1 cellular context compared by ENCODE assay signal in genomic region chr21:25735895-25736597, GRCh38.
TF ChIP-seq lines count a peak whose summit lies in the region.

No MANE protein-coding gene starts in this region.

TF ChIP-seq in K562, 482 proteins besides CTCF, POLR2A, EP300 and RAD21 (continued from another document and continues in another):
- TF ChIP-seq ZNF395 (CRISPR knock-in tag; IDR thresholded peaks at IDR 0.05) (no peak), BACH1 (tag; IDR thresholded peaks at IDR 0.05) (no peak), GABPB2 (CRISPR knock-in tag; conservative IDR thresholded peaks at IDR 0.05) (no peak), SIN3A (IDR thresholded peaks at IDR 0.05; ENCODE audit: borderline replicate concordance in 2 of 2, control insufficient read depth in 1 of 2, low read depth in 2 of 2, low read length in 2 of 2) (0 out of 4 replicates have a peak, but pooled peaks of 1 of the 2 experiments have one; percentile 4), ARID3A (IDR thresholded peaks at IDR 0.05; ENCODE audit: borderline replicate concordance, low read depth, low read length) (no peak), ZNF354B (CRISPR knock-in tag; IDR thresholded peaks at IDR 0.05) (no peak), RBM15 (IDR thresholded peaks at IDR 0.05; ENCODE audit: insufficient read depth, low read length) (no peak), DEAF1 (CRISPR knock-in tag; IDR thresholded peaks at IDR 0.05) (no peak), SMARCE1 (IDR thresholded peaks at IDR 0.05) (peak; percentile 42), POLR2B (IDR thresholded peaks at IDR 0.05; ENCODE audit: low read depth, partially characterized antibody) (no peak), HES1 (IDR thresholded peaks at IDR 0.05; ENCODE audit: low read depth) (no peak), ZBTB11 (CRISPR knock-in tag; IDR thresholded peaks at IDR 0.05) (no peak), MGA (IDR thresholded peaks at IDR 0.05) (no peak), SAP30 (IDR thresholded peaks at IDR 0.05; ENCODE audit: borderline replicate concordance, insufficient read depth, low read depth, low read length, poor library complexity, severe bottlenecking) (peak; percentile 19), ADNP (tag; IDR thresholded peaks at IDR 0.05) (no peak), CEBPB (tag; IDR thresholded peaks at IDR 0.05) (peak; percentile 67; the same call in 1 of the 2 replicates), PRMT5 (CRISPR knock-in tag; IDR thresholded peaks at IDR 0.05) (no peak), MCM7 (IDR thresholded peaks at IDR 0.05) (no peak), ARNT (IDR thresholded peaks at IDR 0.05) (0 out of 4 replicates have a peak, but pooled peaks of 1 of the 2 experiments have one; percentile 14), ZNF76 (CRISPR knock-in tag; IDR thresholded peaks at IDR 0.05; ENCODE audit: borderline replicate concordance) (no peak), KAT7 (CRISPR knock-in tag; IDR thresholded peaks at IDR 0.05; ENCODE audit: borderline replicate concordance) (0 out of 2 replicates have a peak, but pooled peaks have one; percentile 19), CSDE1 (IDR thresholded peaks at IDR 0.05) (no peak), ZNF174 (CRISPR knock-in tag; IDR thresholded peaks at IDR 0.05) (no peak), CBX2 (IDR thresholded peaks at IDR 0.05; ENCODE audit: insufficient read depth, low read length, poor library complexity, severe bottlenecking) (no peak), MTF1 (CRISPR knock-in tag; IDR thresholded peaks at IDR 0.05; ENCODE audit: borderline replicate concordance) (no peak), SUPT5H (IDR thresholded peaks at IDR 0.05) (no peak), NR0B1 (IDR thresholded peaks at IDR 0.05; ENCODE audit: partially characterized antibody) (no peak), CHD2 (IDR thresholded peaks at IDR 0.05; ENCODE audit: low read depth, low read length) (0 out of 2 replicates have a peak, but pooled peaks have one; percentile 15), ZFPM2 (CRISPR knock-in tag; IDR thresholded peaks at IDR 0.05) (no peak), ZBTB2 (IDR thresholded peaks at IDR 0.05) (no peak), HSF4 (CRISPR knock-in tag; IDR thresholded peaks at IDR 0.05; ENCODE audit: borderline replicate concordance) (no peak), HDAC1 (IDR thresholded peaks at IDR 0.05) (no peak; a peak in 1 of 4 replicates), NONO (IDR thresholded peaks at IDR 0.05; ENCODE audit: low read depth in 2 of 2, low read length in 1 of 2) (no peak)
